In genomic region chr2:199583676-199584075, GRCh38 we compare ENCODE assay signal across 20 cellular contexts.
"Had no signal": no experiment of that assay in that cellular context is flagged by ENCODE, and none has a peak within 500 bp of the region (broad histone marks: within the 10 kb centered on the region; RNA-seq: fewer than 3 reads in every experiment).

No MANE protein-coding gene starts in this region.

- FAIRE-seq: HTR-8/SVneo, K562 had no signal

- H3K27me3 ChIP-seq: Peyer's patch had no signal

- H3K9me3 ChIP-seq: Peyer's patch, SJSA1 had no signal

- DNase-seq: NCI-H1092 treated with DMSO at 0.1 percent for 48 hours, NCI-H1436, NCI-H1930, NCI-H2081, NCI-H2107, NCI-H2227 treated with DMSO at 0.1 percent for 48 hours, NCI-H524, NCI-H526 treated with DMSO at 0.1 percent for 48 hours, NCI-H748 treated with DMSO at 0.1 percent for 48 hours, OCI-M1, PC-9, Peyer's patch, Right ventricle myocardium superior, SIG-M5, T-helper 2 cell had no signal

- H2AFZ ChIP-seq: PC-9 had no signal

- H3K36me3 ChIP-seq: Peyer's patch, SJSA1 had no signal

- ATAC-seq: K562 had no signal

- H3K27ac ChIP-seq: HL-60, PC-9, Peyer's patch, SJSA1, SK-N-MC had no signal

- H3K4me2 ChIP-seq: PC-9 had no signal

- H3K4me3 ChIP-seq: K562, PC-9, Peyer's patch, SJSA1, SK-N-MC had no signal

- H3K4me1 ChIP-seq: Peyer's patch, SJSA1 had no signal
